In the genomic region with DNA sequence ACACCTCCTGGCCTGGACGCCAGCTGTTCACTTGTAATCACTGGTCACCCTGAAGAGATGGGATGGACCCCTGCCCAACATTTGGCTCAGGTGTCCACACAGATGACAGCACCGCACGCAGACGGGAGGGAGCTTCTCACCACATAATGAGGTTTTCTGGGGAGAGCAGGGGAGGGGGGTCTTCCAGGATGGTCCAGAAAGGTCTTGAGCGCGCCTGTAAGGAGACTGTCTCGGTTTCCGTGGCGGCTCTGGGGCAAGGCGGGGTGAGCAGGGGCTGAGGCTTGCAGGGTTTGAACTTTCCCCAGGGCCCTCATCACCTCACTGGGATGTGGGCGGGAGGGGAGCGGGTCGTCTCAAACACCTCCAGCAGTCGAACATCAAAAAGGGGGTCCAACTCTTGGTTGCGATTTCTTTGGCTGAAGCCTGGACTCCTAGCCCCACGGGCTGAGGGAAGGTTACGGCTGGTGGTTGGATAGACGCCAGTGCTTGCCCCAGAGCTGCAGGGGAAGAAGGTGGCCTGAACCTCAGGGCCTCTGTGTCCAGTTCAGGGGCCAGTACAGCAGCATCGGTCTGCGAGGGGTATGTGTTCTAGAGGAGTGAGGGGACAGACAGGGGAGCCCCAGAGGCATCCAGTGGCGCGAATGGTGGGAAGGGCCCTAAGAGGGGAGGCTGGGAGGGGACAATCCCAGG, we compare ENCODE assay signal across 30 cellular contexts. TPM values are rescaled to one million over a fixed set of nuclear protein-coding genes. Genes with fewer than 3 reads are reported as not detected.
DNase-seq lines count a peak whose midpoint lies in the region; FAIRE-seq and TF ChIP-seq lines count a peak whose summit lies in the region.
"Had no signal": no experiment of that assay in that cellular context is flagged by ENCODE, and none has a peak within 500 bp of the region (broad histone marks: within the 10 kb centered on the region; RNA-seq: fewer than 3 reads in every experiment).

No MANE protein-coding gene starts in this region.

- H3T11ph ChIP-seq in H9 (ENCODE audit: low read length): no peak overlapping the region

- H2BK120ac ChIP-seq in H9 (ENCODE audit: low read depth, low read length, poor library complexity, severe bottlenecking) (no peak overlapping the region), trophoblast cell (ENCODE audit: insufficient read depth, low read length, poor library complexity) (peak overlapping the region; percentile 54)

- no peaks in the 10 kb centered on the region for H3K27me3 ChIP-seq in H9 (ENCODE audit: insufficient read depth, low read length)
- H3K27me3 ChIP-seq in trophoblast cell (ENCODE audit: insufficient read depth, low read length): no peaks in the 10 kb centered on the region
- no peaks in the 10 kb centered on the region for H3K27me3 ChIP-seq in A673 (replicated peaks; ENCODE audit: insufficient read depth, low read depth, low read length, poor library complexity)
- H3K27me3 ChIP-seq: neural progenitor cell, right lobe of liver, suprapubic skin, vagina had no signal

- H4K91ac ChIP-seq in H9 (ENCODE audit: insufficient read length, low read depth, low read length) (no peak overlapping the region), trophoblast cell (ENCODE audit: low read depth, low read length) (peak overlapping the region; percentile 69)

- no peak overlapping the region for H2BK15ac ChIP-seq in H9 (ENCODE audit: low read depth, low read length)

- H3K36me3 ChIP-seq in kidney (ENCODE audit: control insufficient read depth in 1 of 2, insufficient read depth in 2 of 2, low read length in 2 of 2) (no peaks in the 10 kb centered on the region), trophoblast cell (ENCODE audit: control insufficient read depth in 1 of 2, insufficient read depth in 2 of 2, low read length in 2 of 2) (peaks cover 21 to 26% of the 10 kb centered on the region in 2 experiments), A673 (ENCODE audit: insufficient read depth, low read length, poor library complexity, severe bottlenecking) (no peaks in the 10 kb centered on the region)
- H3K36me3 ChIP-seq: neural progenitor cell, right lobe of liver, SJCRH30, vagina had no signal

- H3K9ac ChIP-seq in H9 (ENCODE audit: extremely low read depth, insufficient read length, low read length) (no peak overlapping the region), kidney (ENCODE audit: low read length in 2 of 2) (no peak overlapping the region), trophoblast cell (ENCODE audit: low read length) (no peak overlapping the region)
- H3K9ac ChIP-seq: GM23248, neural progenitor cell had no signal

- H3K4me1 ChIP-seq in H9 (ENCODE audit: insufficient read depth, low read length) (no peaks in the 10 kb centered on the region), kidney (ENCODE audit: control insufficient read depth in 1 of 2, insufficient read depth in 1 of 2, low read depth in 1 of 2, low read length in 2 of 2) (peaks cover 9% of the 10 kb centered on the region in 2 donors), trophoblast cell (ENCODE audit: control insufficient read depth in 1 of 2, insufficient read depth in 2 of 2, low read length in 2 of 2) (peaks cover 3 to 6% of the 10 kb centered on the region in 2 experiments), A673 (ENCODE audit: insufficient read depth, low read length, poor library complexity, severe bottlenecking) (no peaks in the 10 kb centered on the region)
- H3K4me1 ChIP-seq: neural progenitor cell, SJCRH30, suprapubic skin, vagina had no signal

- CTCF ChIA-PET in A673 (lab: Charles Lee): no interaction called here

- TF ChIP-seq CTCF in H9 (conservative IDR thresholded peaks at IDR 0.05) (no peak), kidney (IDR thresholded peaks at IDR 0.05; ENCODE audit: borderline replicate concordance, extremely low read depth, insufficient read depth) (no peak), A673 (conservative IDR thresholded peaks at IDR 0.05; ENCODE audit: low read depth, low read length) (no peak)

- H3K4me1 Mint-ChIP-seq in H9: peaks cover 3 to 15% of the 10 kb centered on the region in 2 experiments; a peak in 3 of 4 replicates
- peaks cover 3% of the 10 kb centered on the region for H3K4me1 Mint-ChIP-seq in activated naive CD8-positive, alpha-beta T cell treated with anti-CD3 and anti-CD28 coated beads for 36 hours
- H3K4me1 Mint-ChIP-seq: activated CD8-positive, alpha-beta memory T cell treated with anti-CD3 and anti-CD28 coated beads, Interleukin-2, amount 10 ng/mL, durations not matched to agents 7 days and 5 days had no signal

- WGBS in H9 (ENCODE audit: extremely low coverage, insufficient read length, low lambda C conversion rate): no CpG with 5 or more reads among the region's 22 CpGs
- WGBS in trophoblast cell (ENCODE audit: extremely low coverage, insufficient coverage, insufficient read length): no CpG with 5 or more reads among the region's 22 CpGs

- no peak for FAIRE-seq in kidney (lab: Jason Lieb, UNC)
- FAIRE-seq: D721Med had no signal

- H2AK5ac ChIP-seq in H9 (ENCODE audit: insufficient read length, low read length): no peak overlapping the region
- no peak overlapping the region for H2AK5ac ChIP-seq in trophoblast cell (ENCODE audit: low read length)

- H3K4me2 ChIP-seq in H9 (ENCODE audit: insufficient read depth, insufficient read length, low read length) (no peak overlapping the region), trophoblast cell (ENCODE audit: low read length) (no peak overlapping the region)
- H3K4me2 ChIP-seq: neural progenitor cell had no signal

- peak overlapping the region; percentile 6 for H4K12ac ChIP-seq in trophoblast cell (ENCODE audit: low read depth, low read length)

- H3K9me3 Mint-ChIP-seq in H9: no peaks in the 10 kb centered on the region
- H3K9me3 Mint-ChIP-seq in activated naive CD8-positive, alpha-beta T cell treated with anti-CD3 and anti-CD28 coated beads for 36 hours: no peaks in the 10 kb centered on the region
- H3K9me3 Mint-ChIP-seq: activated B cell treated with CpG ODN at 0.5 μM for 24 hours; central memory CD8-positive, alpha-beta T cell; IgD-negative memory B cell; neural progenitor cell had no signal

- H4K20me1 ChIP-seq in H9 (ENCODE audit: control insufficient read depth, insufficient read depth, insufficient read length): no peaks in the 10 kb centered on the region

- no peak overlapping the region for H2BK5ac ChIP-seq in H9 (ENCODE audit: insufficient read length, low read length)
- H2BK5ac ChIP-seq in trophoblast cell (ENCODE audit: low read depth, low read length, poor library complexity): peak overlapping the region; percentile 67

- H3K23me2 ChIP-seq in H9 (ENCODE audit: insufficient read length, low read depth, low read length, poor library complexity, severe bottlenecking): no peaks in the 10 kb centered on the region

- no peak overlapping the region for H3K4ac ChIP-seq in H9 (ENCODE audit: low read depth, low read length)
- no peak overlapping the region for H3K4ac ChIP-seq in trophoblast cell (ENCODE audit: low read depth, low read length)

- no peak overlapping the region for H4K5ac ChIP-seq in H9 (ENCODE audit: insufficient read length, low read depth, low read length)

- H3K14ac ChIP-seq in H9 (ENCODE audit: insufficient read depth, low read length) (no peak overlapping the region), trophoblast cell (ENCODE audit: low read length) (peak overlapping the region; percentile 11)

- H3K27ac Mint-ChIP-seq in H9: peak overlapping the region; percentile 80 to 91 (median 91)
- H3K27ac Mint-ChIP-seq in activated naive CD8-positive, alpha-beta T cell treated with anti-CD3 and anti-CD28 coated beads for 36 hours: no peak overlapping the region
- H3K27ac Mint-ChIP-seq: activated B cell treated with CpG ODN at 0.5 μM for 24 hours; activated CD8-positive, alpha-beta memory T cell treated with anti-CD3 and anti-CD28 coated beads, Interleukin-2, amount 10 ng/mL, durations not matched to agents 7 days and 5 days; CD4-positive, CD25-positive, alpha-beta regulatory T cell; IgD-negative memory B cell; neural progenitor cell had no signal

- BruUV-seq in A673 (replicated peaks; lab: Mats Ljungman, UMichigan): no TSS peak

- intact Hi-C loops in kidney (cut with DNase I): no loop called here
- intact Hi-C loops in A673 (cut with micrococcal nuclease; ENCODE audit: unreplicated experiment): no loop called here

- POLR2A ChIA-PET in A673 (lab: Charles Lee; ENCODE audit: low non-redundant PET): no interaction called here

- H2BK12ac ChIP-seq in H9 (ENCODE audit: insufficient read length, low read depth, low read length) (no peak overlapping the region), trophoblast cell (ENCODE audit: low read length) (no peak overlapping the region)

- H3K27ac ChIP-seq in H9 (ENCODE audit: insufficient read length, low read depth, low read length) (no peak overlapping the region), caudate nucleus (ENCODE audit: low read depth, low read length) (peak overlapping the region; percentile 26), kidney (ENCODE audit: low read depth in 2 of 2, low read length in 2 of 2) (no peak overlapping the region), trophoblast cell (ENCODE audit: low read depth, low read length) (peak overlapping the region; percentile 24), A673 (ENCODE audit: low read depth, low read length, poor library complexity, severe bottlenecking) (no peak overlapping the region)
- H3K27ac ChIP-seq: GM23248, neural progenitor cell, right lobe of liver, SJCRH30, suprapubic skin, vagina had no signal

- no peak overlapping the region for H2BK20ac ChIP-seq in H9 (ENCODE audit: low read depth, low read length, poor library complexity, severe bottlenecking)

- H3K9me3 ChIP-seq in H9 (ENCODE audit: control insufficient read depth, low read depth, low read length) (no peaks in the 10 kb centered on the region), kidney (ENCODE audit: control insufficient read depth in 1 of 2, low read length in 2 of 2) (no peaks in the 10 kb centered on the region), trophoblast cell (ENCODE audit: insufficient read depth, low read depth, low read length) (peaks cover 4% of the 10 kb centered on the region), A673 (ENCODE audit: low read depth, low read length, poor library complexity, severe bottlenecking) (no peaks in the 10 kb centered on the region)
- H3K9me3 ChIP-seq: right lobe of liver, SJCRH30, suprapubic skin, vagina had no signal

- H3K79me1 ChIP-seq in H9 (ENCODE audit: insufficient read depth, low read depth, low read length, poor library complexity, severe bottlenecking) (no peaks in the 10 kb centered on the region), trophoblast cell (ENCODE audit: low read length) (peaks cover 23% of the 10 kb centered on the region)

- H2AFZ ChIP-seq in H9 (ENCODE audit: low read length) (no peak overlapping the region), trophoblast cell (ENCODE audit: insufficient read depth, low read length, poor library complexity) (no peak overlapping the region)
- H2AFZ ChIP-seq: GM23248, neural progenitor cell had no signal

- H3K18ac ChIP-seq in H9 (ENCODE audit: insufficient read length, low read depth, low read length) (no peak overlapping the region), trophoblast cell (ENCODE audit: low read length) (peak overlapping the region; percentile 7)

- no peak overlapping the region for H4K8ac ChIP-seq in H9 (replicated peaks; ENCODE audit: insufficient read length, low read depth, low read length)
- peak overlapping the region; percentile 12 for H4K8ac ChIP-seq in trophoblast cell (ENCODE audit: low read depth, low read length)

- H3K36me3 Mint-ChIP-seq in H9 (ENCODE audit: insufficient read depth in 1 of 3, low read depth in 3 of 3): peaks cover 0 to 7% (median 6%) of the 10 kb centered on the region in 3 experiments; a peak in 4 of 7 replicates
- peaks cover under 1% of the 10 kb centered on the region for H3K36me3 Mint-ChIP-seq in activated naive CD8-positive, alpha-beta T cell treated with anti-CD3 and anti-CD28 coated beads for 36 hours
- H3K36me3 Mint-ChIP-seq: activated CD8-positive, alpha-beta memory T cell treated with anti-CD3 and anti-CD28 coated beads, Interleukin-2, amount 10 ng/mL, durations not matched to agents 7 days and 5 days had no signal

- H3K79me2 ChIP-seq in H9 (ENCODE audit: insufficient read depth, low read length): no peaks in the 10 kb centered on the region
- H3K79me2 ChIP-seq in trophoblast cell (ENCODE audit: control insufficient read depth, insufficient read depth, low read length, poor library complexity): no peaks in the 10 kb centered on the region

- no peak overlapping the region for H3K4me3 ChIP-seq in kidney (ENCODE audit: low read length in 2 of 2)
- H3K4me3 ChIP-seq in trophoblast cell (ENCODE audit: low read depth, low read length): no peak overlapping the region
- no peak overlapping the region for H3K4me3 ChIP-seq in A673 (ENCODE audit: low read depth, low read length, poor library complexity, severe bottlenecking)
- H3K4me3 ChIP-seq: GM23248, neural progenitor cell, right lobe of liver, SJCRH30, suprapubic skin, vagina had no signal

- H3K56ac ChIP-seq in H9 (ENCODE audit: insufficient read length, low read depth, low read length): no peak overlapping the region

- peak overlapping the region in 1 of 2 experiments; percentile 21; a peak in 1 of 5 replicates for H3K4me3 Mint-ChIP-seq in H9
- H3K4me3 Mint-ChIP-seq in activated naive CD8-positive, alpha-beta T cell treated with anti-CD3 and anti-CD28 coated beads for 36 hours: no peak overlapping the region
- H3K4me3 Mint-ChIP-seq: activated B cell treated with CpG ODN at 0.5 μM for 24 hours; activated CD8-positive, alpha-beta memory T cell treated with anti-CD3 and anti-CD28 coated beads, Interleukin-2, amount 10 ng/mL, durations not matched to agents 7 days and 5 days; CD4-positive, CD25-positive, alpha-beta regulatory T cell; central memory CD8-positive, alpha-beta T cell; neural progenitor cell had no signal

- DNase-seq in H9 (no peak), caudate nucleus (lab: John Stamatoyannopoulos, UW) (no peak), kidney (peak; percentile 57), trophoblast cell (no peak), A673 (ENCODE audit: low spot score) (no peak), NCI-H748 (lab: John Stamatoyannopoulos, UW; ENCODE audit: unreplicated experiment) (no peak), NCI-H1436 (lab: John Stamatoyannopoulos, UW) (no peak)
- DNase-seq in activated naive CD8-positive, alpha-beta T cell treated with anti-CD3 and anti-CD28 coated beads for 36 hours: no peak
- DNase-seq: activated B cell treated with CpG ODN at 0.5 μM for 24 hours; activated CD4-positive, alpha-beta T cell treated with anti-CD3 and anti-CD28 coated beads, Interleukin-2, amount 50 U/mL, for 1 hour; activated CD8-positive, alpha-beta memory T cell treated with anti-CD3 and anti-CD28 coated beads, Interleukin-2, amount 10 ng/mL, durations not matched to agents 7 days and 5 days; activated naive CD4-positive, alpha-beta T cell treated with Interleukin-2 at 50 U/mL for 16 hours; activated T-cell treated with anti-CD3 and anti-CD28 coated beads, Interleukin-2, amount 50 U/mL, for 48 hours; CD4-positive, CD25-positive, alpha-beta regulatory T cell; dermis blood vessel endothelial cell; mammary epithelial cell; NCI-H1694 treated with DMSO at 0.1 percent for 48 hours; NCI-H2171; NCI-H524; SJCRH30; stimulated activated CD4-positive, alpha-beta T cell treated with anti-CD3 and anti-CD28 coated beads, Interleukin-12 subunit alpha, Interleukin-12 subunit beta, amount 100 ng/mL, for 4 hours; stimulated activated CD4-positive, alpha-beta T cell treated with anti-CD3 and anti-CD28 coated beads, Interleukin-4, amount 100 ng/mL, for 1 hour had no signal

- H3K27me3 Mint-ChIP-seq in H9 (ENCODE audit: low read depth): no peaks in the 10 kb centered on the region
- no peaks in the 10 kb centered on the region for H3K27me3 Mint-ChIP-seq in activated naive CD8-positive, alpha-beta T cell treated with anti-CD3 and anti-CD28 coated beads for 36 hours
- H3K27me3 Mint-ChIP-seq: activated B cell treated with CpG ODN at 0.5 μM for 24 hours; activated CD8-positive, alpha-beta memory T cell treated with anti-CD3 and anti-CD28 coated beads, Interleukin-2, amount 10 ng/mL, durations not matched to agents 7 days and 5 days; CD4-positive, CD25-positive, alpha-beta regulatory T cell; central memory CD8-positive, alpha-beta T cell; IgD-negative memory B cell had no signal

- H3K23ac ChIP-seq in H9 (ENCODE audit: insufficient read length, low read depth, low read length): no peak overlapping the region
- no peak overlapping the region for H3K23ac ChIP-seq in trophoblast cell (ENCODE audit: low read length)

RNA-seq across cellular contexts. Expression of a gene that starts 53.8 kb away (rescaled TPM):
- total RNA-seq in H9 (2021): 42.0 and 48.4 TPM in 2 replicates
- 24.7 TPM for total RNA-seq in kidney
- polyA plus RNA-seq in kidney (ENCODE audit: insufficient read depth, low read depth, low replicate concordance): 42.4 TPM
- polyA plus RNA-seq in trophoblast cell (2013): 232 and 240 TPM in 2 replicates
- total RNA-seq in activated naive CD8-positive, alpha-beta T cell treated with anti-CD3 and anti-CD28 coated beads for 36 hours: 10 to 100 TPM; 11.1 to 13.0 TPM
- 1.9 and 3.2 TPM in 2 replicates for total RNA-seq in A673 (2021)

Comparison
In these comparisons a context has a peak if more than half of its experiments do, and no peak if none do; other contexts are left out.
1. H3K27ac ChIP-seq: peak in caudate nucleus (single experiment) and trophoblast cell (single experiment); none in H9 (single experiment), kidney (0 of 2) and A673 (single experiment).